12 cellular contexts compared by ENCODE assay signal in the genomic region with DNA sequence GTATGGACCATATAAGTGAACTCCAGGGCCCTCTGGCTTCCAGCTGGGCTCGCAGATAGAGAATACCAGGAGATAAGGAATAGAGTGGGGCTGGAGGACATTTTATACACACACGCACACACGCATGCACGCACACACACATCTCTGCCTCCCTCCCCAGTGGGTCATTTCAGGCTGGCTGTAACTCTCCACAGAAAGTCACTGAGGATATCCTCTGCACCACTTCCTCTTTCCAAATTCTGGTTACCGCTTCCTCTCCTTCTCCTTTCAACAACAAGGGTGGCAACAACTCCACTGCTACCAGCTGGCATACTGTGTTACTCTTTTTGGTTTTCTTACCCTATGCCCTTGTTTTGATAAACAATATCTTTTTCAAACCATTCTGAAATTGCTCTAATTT.
DNase-seq lines count a peak whose midpoint lies in the region; ATAC-seq and TF ChIP-seq lines count a peak whose summit lies in the region.
"Had no signal": no experiment of that assay in that cellular context is flagged by ENCODE, and none has a peak within 500 bp of the region (broad histone marks: within the 10 kb centered on the region; RNA-seq: fewer than 3 reads in every experiment).

No MANE protein-coding gene starts in this region.

- POLR2A ChIA-PET in CD8-positive, alpha-beta memory T cell (lab: Charles Lee): no interaction called here

- no peaks in the 10 kb centered on the region for H3K4me1 ChIP-seq in CD8-positive, alpha-beta memory T cell (ENCODE audit: insufficient read depth, low read length)

- in situ Hi-C loops in GM13976 (cut with MboI; ENCODE audit: low sequenced_read_pairs, unreplicated experiment): no loop called here

- no peaks in the 10 kb centered on the region for H3K27me3 Mint-ChIP-seq in CD8-positive, alpha-beta memory T cell
- H3K27me3 Mint-ChIP-seq: CD4-positive, alpha-beta T cell had no signal

- H3K36me3 Mint-ChIP-seq in CD8-positive, alpha-beta memory T cell: no peaks in the 10 kb centered on the region

- no peak overlapping the region for H3K4me3 Mint-ChIP-seq in CD8-positive, alpha-beta memory T cell
- H3K4me3 Mint-ChIP-seq: CD4-positive, alpha-beta T cell had no signal

- no peaks in the 10 kb centered on the region for H3K36me3 ChIP-seq in CD8-positive, alpha-beta memory T cell (ENCODE audit: insufficient read depth, low read length)

- CTCF ChIA-PET in CD8-positive, alpha-beta memory T cell (lab: Charles Lee): no interaction called here

- ATAC-seq in GM18502 (IDR thresholded peaks at IDR 0.05; ENCODE audit: poor library complexity, unreplicated experiment) (peak; percentile 90), GM21381 (IDR thresholded peaks at IDR 0.05; ENCODE audit: unreplicated experiment) (peak; percentile 87), HG03175 (IDR thresholded peaks at IDR 0.05; ENCODE audit: unreplicated experiment) (peak; percentile 84)

- no peaks in the 10 kb centered on the region for H3K9me3 ChIP-seq in CD8-positive, alpha-beta memory T cell (ENCODE audit: low read length)

- no peak overlapping the region for H3K27ac ChIP-seq in CD8-positive, alpha-beta memory T cell (ENCODE audit: low read depth, low read length)

- no peaks in the 10 kb centered on the region for H3K4me1 Mint-ChIP-seq in CD8-positive, alpha-beta memory T cell

- peak; percentile 76 for DNase-seq in UCSD-AML1 (lab: John Stamatoyannopoulos, UW; ENCODE audit: unreplicated experiment)
- no peak for DNase-seq in posterior vena cava (ENCODE audit: low spot score)
- no peak for DNase-seq in GM13976 (ENCODE audit: low spot score)
- no peak for DNase-seq in putamen (ENCODE audit: low spot score)
- no peak for DNase-seq in CD8-positive, alpha-beta memory T cell
- DNase-seq: CD4-positive, alpha-beta T cell; mesendoderm; NCI-H510A; T-helper 9 cell had no signal

- TF ChIP-seq CTCF in GM13976 (IDR thresholded peaks at IDR 0.05; ENCODE audit: borderline replicate concordance, control extremely low read depth, extremely low read depth, insufficient read depth, missing control alignments): no peak

- no peak overlapping the region for H3K4me3 ChIP-seq in CD8-positive, alpha-beta memory T cell (ENCODE audit: low read length)

- intact Hi-C loops in posterior vena cava (cut with DNase I): no loop called here

- H3K27ac Mint-ChIP-seq in CD8-positive, alpha-beta memory T cell: no peak overlapping the region
- H3K27ac Mint-ChIP-seq: CD4-positive, alpha-beta T cell had no signal

- H3K27me3 ChIP-seq in CD8-positive, alpha-beta memory T cell (ENCODE audit: insufficient read depth, low read length, poor library complexity, severe bottlenecking): no peaks in the 10 kb centered on the region

- peaks cover 0 to 10% (median 4%) of the 10 kb centered on the region in 5 donors for H3K9me3 Mint-ChIP-seq in CD8-positive, alpha-beta memory T cell
